Comparison of ENCODE assay signal across 17 cellular contexts in the genomic region with DNA sequence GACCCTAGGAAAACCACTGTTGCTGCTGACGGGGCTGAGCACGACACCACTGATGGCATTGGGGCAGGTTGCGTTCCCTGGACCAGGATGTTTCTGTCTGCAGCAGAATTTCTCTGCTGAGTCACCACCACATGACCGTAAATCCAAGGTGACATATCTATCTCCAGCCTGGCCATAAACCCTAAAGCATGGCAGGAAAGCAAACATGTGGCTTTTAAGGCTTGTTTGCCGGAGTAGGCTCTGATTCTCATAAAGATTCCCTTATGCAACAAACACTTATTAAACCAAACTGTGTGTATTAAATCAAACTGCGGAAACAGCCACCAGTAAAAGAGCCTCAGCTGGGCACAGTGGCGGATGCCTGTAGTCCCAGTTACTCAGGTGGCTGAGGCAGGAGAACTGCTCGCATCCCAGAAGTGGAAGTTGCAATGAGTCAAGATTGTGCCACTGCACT. TPM values are rescaled to one million over a fixed set of nuclear protein-coding genes. Genes with fewer than 3 reads are reported as not detected.
DNase-seq lines count a peak whose midpoint lies in the region; TF ChIP-seq lines count a peak whose summit lies in the region.
"Had no signal": no experiment of that assay in that cellular context is flagged by ENCODE, and none has a peak within 500 bp of the region (broad histone marks: within the 10 kb centered on the region; RNA-seq: fewer than 3 reads in every experiment).

No MANE protein-coding gene starts in this region.

- peak; percentile 49 for DNase-seq in SIG-M5 treated with dmso at 0.1 percent for 504 hours (lab: John Stamatoyannopoulos, UW; ENCODE audit: unreplicated experiment)
- DNase-seq in SIG-M5 (lab: John Stamatoyannopoulos, UW): no peak
- DNase-seq in NCI-H69 (lab: John Stamatoyannopoulos, UW): peak; percentile 1
- DNase-seq in foreskin fibroblast: peak; percentile 64 to 73
- DNase-seq in ureter (ENCODE audit: low spot score): peak; percentile 51
- DNase-seq in NCI-H1092 (lab: John Stamatoyannopoulos, UW): no peak
- DNase-seq in amniotic stem cell (lab: John Stamatoyannopoulos, UW): no peak
- no peak for DNase-seq in ovary
- DNase-seq: activated CD4-positive, alpha-beta T cell treated with anti-CD3 and anti-CD28 coated beads, Interleukin-2, amount 10 ng/mL, durations not matched to agents 24 days and 14 days; activated naive CD8-positive, alpha-beta T cell treated with anti-CD3 and anti-CD28 coated beads, Interleukin-2, amount 50 U/mL, for 24 hours; activated T-cell treated with anti-CD3 and anti-CD28 coated beads, Interleukin-2, amount 50 U/mL, for 1 hour; GM23248; hippocampal formation; MM.1S; NCI-H2107 had no signal

- no peaks in the 10 kb centered on the region for H3K36me3 ChIP-seq in ovary

- intact Hi-C loops in ovary (cut with DNase I): no loop called here

- TF ChIP-seq EP300 in ovary (IDR thresholded peaks at IDR 0.05): no peak

- TF ChIP-seq POLR2A in ovary (IDR thresholded peaks at IDR 0.05): no peak

- no peaks in the 10 kb centered on the region for H3K27me3 ChIP-seq in ovary
- H3K27me3 ChIP-seq: tibial nerve had no signal

- peaks cover 3% of the 10 kb centered on the region for H3K4me1 ChIP-seq in ovary (ENCODE audit: insufficient read depth)

- WGBS in ovary, 3 donors: 86 to 92% (median 91%) methylated on average over 8 of the region's 8 CpGs

- no peak overlapping the region for H3K27ac ChIP-seq in ovary
- H3K27ac ChIP-seq: GM23248, HL-60, tibial nerve had no signal

- TF ChIP-seq CTCF in foreskin fibroblast (IDR thresholded peaks at IDR 0.05; ENCODE audit: low read depth, low read length): no peak
- no peak for TF ChIP-seq CTCF in ovary (IDR thresholded peaks at IDR 0.05)

- no peaks in the 10 kb centered on the region for H3K9me3 ChIP-seq in ovary

- H3K4me3 ChIP-seq in foreskin fibroblast (ENCODE audit: low read depth in 1 of 2, low read length in 2 of 2): no peak overlapping the region
- H3K4me3 ChIP-seq in ovary: no peak overlapping the region
- H3K4me3 ChIP-seq: GM23248, tibial nerve had no signal

RNA-seq across cellular contexts. Expression of a gene that starts 17.4 kb away (rescaled TPM):
- total RNA-seq in ureter (42.2 TPM), ovary (10 to 100 TPM in 6 of 7 donors, 1 to 10 TPM in 1; 7.1 to 30.4 (median 13.1) TPM)
- 10 to 100 TPM; 14.4 to 41.3 TPM for polyA plus RNA-seq in ovary

Comparison
In these comparisons a context has a peak if more than half of its experiments do, and no peak if none do; other contexts are left out.
1. DNase-seq: peak in SIG-M5 treated with dmso at 0.1 percent for 504 hours (single experiment), NCI-H69 (single experiment), foreskin fibroblast (2 of 2) and ureter (single experiment); none in SIG-M5 (single experiment), NCI-H1092 (single experiment), amniotic stem cell (single experiment) and ovary (0 of 5).